ENCODE assay signal across 27 cellular contexts in genomic region chr2:55877101-55877500, GRCh38. TPM values are rescaled to one million over a fixed set of nuclear protein-coding genes. Genes with fewer than 3 reads are reported as not detected.
A peak's percentile ranks its signal among the peaks of the same experiment; 100 is the strongest.
DNase-seq lines count a peak whose midpoint lies in the region; ATAC-seq and TF ChIP-seq lines count a peak whose summit lies in the region.
"Had no signal": no experiment of that assay in that cellular context is flagged by ENCODE, and none has a peak within 500 bp of the region (broad histone marks: within the 10 kb centered on the region; RNA-seq: fewer than 3 reads in every experiment).

No MANE protein-coding gene starts in this region.

- H3K27ac Mint-ChIP-seq in CD4-positive, alpha-beta T cell: no peak overlapping the region
- H3K27ac Mint-ChIP-seq: activated naive CD4-positive, alpha-beta T cell treated with anti-CD3 and anti-CD28 coated beads, Interleukin-2, amount 50 U/mL, for 72 hours; naive thymus-derived CD4-positive, alpha-beta T cell; stimulated activated memory B cell treated with anti-CD40 and anti-IgM and Interleukin-4, amounts not matched to agents 10 μg/mL and 1 μg/mL and 100 μg/mL, for 72 hours; T-cell had no signal

- no peaks in the 10 kb centered on the region for H3K9me3 Mint-ChIP-seq in CD4-positive, alpha-beta T cell
- H3K9me3 Mint-ChIP-seq: activated naive CD4-positive, alpha-beta T cell treated with anti-CD3 and anti-CD28 coated beads, Interleukin-2, amount 50 U/mL, for 72 hours; stimulated activated memory B cell treated with anti-CD40 and anti-IgM and Interleukin-4, amounts not matched to agents 10 μg/mL and 1 μg/mL and 100 μg/mL, for 72 hours; T-cell had no signal

- no peak overlapping the region for H3K27ac ChIP-seq in MM.1S (ENCODE audit: low read length)
- no peak overlapping the region for H3K27ac ChIP-seq in CD4-positive, alpha-beta T cell (ENCODE audit: low read depth, low read length)
- H3K27ac ChIP-seq: SJSA1, suprapubic skin, upper lobe of right lung had no signal

- H3F3A ChIP-seq in MM.1S (ENCODE audit: insufficient read depth, low read length): peaks cover 14% of the 10 kb centered on the region

- no peak overlapping the region for H3K4me3 Mint-ChIP-seq in CD4-positive, alpha-beta T cell
- H3K4me3 Mint-ChIP-seq: naive thymus-derived CD4-positive, alpha-beta T cell; stimulated activated memory B cell treated with anti-CD40 and anti-IgM and Interleukin-4, amounts not matched to agents 10 μg/mL and 1 μg/mL and 100 μg/mL, for 72 hours; T-cell had no signal

- POLR2A ChIA-PET in CD4-positive, alpha-beta T cell (lab: Charles Lee): no interaction called here

- H4K20me1 ChIP-seq in MM.1S (ENCODE audit: insufficient read depth, low read length): no peaks in the 10 kb centered on the region

- no peaks in the 10 kb centered on the region for H3K79me2 ChIP-seq in MM.1S (ENCODE audit: low read length)

- no peaks in the 10 kb centered on the region for H3K4me1 Mint-ChIP-seq in CD4-positive, alpha-beta T cell (ENCODE audit: low read depth)
- H3K4me1 Mint-ChIP-seq: naive thymus-derived CD4-positive, alpha-beta T cell; stimulated activated memory B cell treated with anti-CD40 and anti-IgM and Interleukin-4, amounts not matched to agents 10 μg/mL and 1 μg/mL and 100 μg/mL, for 72 hours; T-cell had no signal

- intact Hi-C loops in CD4-positive, alpha-beta T cell (cut with DNase I, micrococcal nuclease): no loop called here

- H3K4me3 ChIP-seq in AG09309 (ENCODE audit: control insufficient read depth, low read depth, low read length): no peak overlapping the region
- no peak overlapping the region for H3K4me3 ChIP-seq in MM.1S (ENCODE audit: low read length)
- no peak overlapping the region for H3K4me3 ChIP-seq in fibroblast of mammary gland (ENCODE audit: control insufficient read depth, low read depth, low read length)
- no peak overlapping the region for H3K4me3 ChIP-seq in skeletal muscle satellite cell (ENCODE audit: low read length)
- H3K4me3 ChIP-seq: HAP-1, SJSA1, suprapubic skin, upper lobe of right lung had no signal

- no peaks in the 10 kb centered on the region for H3K36me3 Mint-ChIP-seq in CD4-positive, alpha-beta T cell (ENCODE audit: low read depth)
- H3K36me3 Mint-ChIP-seq: activated naive CD4-positive, alpha-beta T cell treated with anti-CD3 and anti-CD28 coated beads, Interleukin-2, amount 50 U/mL, for 72 hours; naive thymus-derived CD4-positive, alpha-beta T cell; stimulated activated memory B cell treated with anti-CD40 and anti-IgM and Interleukin-4, amounts not matched to agents 10 μg/mL and 1 μg/mL and 100 μg/mL, for 72 hours; T-cell had no signal

- peaks cover 5% of the 10 kb centered on the region for H3K27me3 Mint-ChIP-seq in CD4-positive, alpha-beta T cell
- H3K27me3 Mint-ChIP-seq: stimulated activated memory B cell treated with anti-CD40 and anti-IgM and Interleukin-4, amounts not matched to agents 10 μg/mL and 1 μg/mL and 100 μg/mL, for 72 hours had no signal

- no peaks in the 10 kb centered on the region for H3K9me2 ChIP-seq in MM.1S (replicated peaks; ENCODE audit: insufficient read depth, low read length)

- H2AFZ ChIP-seq in MM.1S (ENCODE audit: low read length): no peak overlapping the region

- DNase-seq in AG09309 (ENCODE audit: low read depth) (peak; percentile 54), MM.1S (no peak), fibroblast of mammary gland (ENCODE audit: low read depth) (peak; percentile 52), hippocampal formation (lab: John Stamatoyannopoulos, UW) (no peak), HPDE6-E6E7 (ENCODE audit: extremely low spot score) (no peak)
- DNase-seq in CD4-positive, alpha-beta T cell: no peak
- no peak for DNase-seq in activated CD8-positive, alpha-beta memory T cell treated with anti-CD3 and anti-CD28 coated beads for 24 hours
- DNase-seq: activated CD4-positive, alpha-beta T cell treated with anti-CD3 and anti-CD28 coated beads for 48 hours; activated effector memory CD4-positive, alpha-beta T cell treated with Interleukin-2 at 50 U/mL for 16 hours; activated T-cell treated with anti-CD3 and anti-CD28 coated beads for 4 hours; aorta; effector CD4-positive, alpha-beta T cell; head of caudate nucleus; kidney; midbrain; naive thymus-derived CD4-positive, alpha-beta T cell; NCI-H146; NCI-H446 treated with DMSO at 0.1 percent for 48 hours; RPMI8226; T-cell; upper lobe of right lung had no signal

- H3K4me1 ChIP-seq in MM.1S (ENCODE audit: low read length): peaks cover 13% of the 10 kb centered on the region
- peaks cover 29% of the 10 kb centered on the region for H3K4me1 ChIP-seq in skeletal muscle satellite cell (ENCODE audit: control insufficient read depth, insufficient read depth, low read length)
- H3K4me1 ChIP-seq: HAP-1, suprapubic skin, upper lobe of right lung had no signal

- TF ChIP-seq CTCF in AG09309 (IDR thresholded peaks at IDR 0.05; ENCODE audit: control insufficient read depth, insufficient read depth, low read depth, low read length, missing control alignments) (no peak), MM.1S (IDR thresholded peaks at IDR 0.05; ENCODE audit: low read length) (no peak), fibroblast of mammary gland (conservative IDR thresholded peaks at IDR 0.05; ENCODE audit: control insufficient read depth, insufficient read depth, low read depth, low read length) (no peak)
- no peak for TF ChIP-seq CTCF in CD4-positive, alpha-beta T cell (IDR thresholded peaks at IDR 0.05)

- CTCF ChIA-PET in CD4-positive, alpha-beta T cell (lab: Charles Lee): no interaction called here

- H3K9me3 ChIP-seq in MM.1S (replicated peaks; ENCODE audit: insufficient read depth, low read length): no peaks in the 10 kb centered on the region
- no peaks in the 10 kb centered on the region for H3K9me3 ChIP-seq in skeletal muscle satellite cell (replicated peaks; ENCODE audit: low read length)
- no peaks in the 10 kb centered on the region for H3K9me3 ChIP-seq in CD4-positive, alpha-beta T cell (ENCODE audit: control insufficient read depth, low read length)
- H3K9me3 ChIP-seq: HAP-1, SJSA1, suprapubic skin, upper lobe of right lung had no signal

- no peak overlapping the region for H3K9ac ChIP-seq in MM.1S (ENCODE audit: low read length)
- peak overlapping the region; percentile 50 for H3K9ac ChIP-seq in skeletal muscle satellite cell (ENCODE audit: low read depth, low read length)

- H3K36me3 ChIP-seq in MM.1S (replicated peaks; ENCODE audit: insufficient read depth, low read length) (no peaks in the 10 kb centered on the region), skeletal muscle satellite cell (ENCODE audit: insufficient read depth, low read length) (peaks cover 10% of the 10 kb centered on the region)
- H3K36me3 ChIP-seq: HAP-1 had no signal

- no peaks in the 10 kb centered on the region for H3K27me3 ChIP-seq in MM.1S (replicated peaks; ENCODE audit: insufficient read depth, low read length)
- H3K27me3 ChIP-seq in skeletal muscle satellite cell (ENCODE audit: control insufficient read depth, insufficient read depth, low read length): no peaks in the 10 kb centered on the region
- no peaks in the 10 kb centered on the region for H3K27me3 ChIP-seq in CD4-positive, alpha-beta T cell (ENCODE audit: control insufficient read depth, insufficient read depth, low read length)
- H3K27me3 ChIP-seq: SJSA1, suprapubic skin, upper lobe of right lung had no signal

- ATAC-seq in CD4-positive, alpha-beta T cell (ENCODE audit: poor library complexity): no peak
- ATAC-seq: activated naive CD4-positive, alpha-beta T cell treated with anti-CD3 and anti-CD28 coated beads, Interleukin-2, amount 50 U/mL, for 72 hours; naive thymus-derived CD4-positive, alpha-beta T cell; stimulated activated memory B cell treated with anti-CD40 and anti-IgM and Interleukin-4, amounts not matched to agents 10 μg/mL and 1 μg/mL and 100 μg/mL, for 72 hours; T-cell; upper lobe of right lung had no signal

- 0 out of 2 replicates have a peak overlapping the region, but pooled peaks have one; percentile 17 for H3K4me2 ChIP-seq in MM.1S (ENCODE audit: low read depth, low read length)
- H3K4me2 ChIP-seq in skeletal muscle satellite cell (ENCODE audit: low read length): peak overlapping the region; percentile 34

RNA-seq across cellular contexts. Expression of gene EFEMP1, which starts 46.5 kb away (rescaled TPM):
- total RNA-seq in skeletal muscle satellite cell (2012; rRNA removed): 183 and 208 TPM in 2 replicates
- not detected for total RNA-seq in CD4-positive, alpha-beta T cell
- total RNA-seq: activated naive CD4-positive, alpha-beta T cell treated with anti-CD3 and anti-CD28 coated beads, Interleukin-2, amount 50 U/mL, for 72 hours; naive thymus-derived CD4-positive, alpha-beta T cell had no signal

Comparison
In these comparisons a context has a peak if more than half of its experiments do, and no peak if none do; other contexts are left out.
1. DNase-seq: peak in AG09309 (single experiment) and fibroblast of mammary gland (single experiment); none in MM.1S (single experiment), CD4-positive, alpha-beta T cell (0 of 10), hippocampal formation (0 of 2), HPDE6-E6E7 (single experiment) and activated CD8-positive, alpha-beta memory T cell treated with anti-CD3 and anti-CD28 coated beads for 24 hours (single experiment).